ENCODE assay signal across 21 cellular contexts in the genomic region with DNA sequence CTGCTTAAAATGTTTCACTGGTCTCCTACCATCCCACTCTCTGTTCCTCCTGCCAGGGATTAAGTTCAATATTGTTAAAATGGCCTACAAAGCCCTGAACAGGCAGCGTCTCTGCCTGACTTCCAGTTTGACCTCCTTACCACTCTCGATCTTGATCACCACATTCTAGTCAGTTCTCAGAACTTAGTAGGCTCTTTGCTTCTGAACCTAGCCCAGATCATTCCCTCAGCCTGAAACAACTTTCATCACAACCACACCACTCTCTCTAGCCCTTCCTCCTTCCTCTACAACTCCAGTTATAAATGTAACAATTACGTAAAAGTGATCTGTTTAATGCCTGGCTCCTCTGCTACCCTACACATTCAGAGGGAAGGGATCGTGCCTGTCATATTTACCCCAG.
"Had no signal": no experiment of that assay in that cellular context is flagged by ENCODE, and none has a peak within 500 bp of the region (broad histone marks: within the 10 kb centered on the region; RNA-seq: fewer than 3 reads in every experiment).

No MANE protein-coding gene starts in this region.

- H3K9ac ChIP-seq: parathyroid adenoma had no signal

- H3K36me3 ChIP-seq: right lobe of liver had no signal

- H3K4me3 ChIP-seq: heart left ventricle, psoas muscle, right lobe of liver, testis, tibial nerve had no signal

- H3K9me3 ChIP-seq: right lobe of liver, testis had no signal

- H3K27me3 ChIP-seq: heart left ventricle, right lobe of liver, testis, tibial nerve had no signal

- H2AFZ ChIP-seq: parathyroid adenoma had no signal

- ATAC-seq: esophagus mucosa; heart left ventricle; left lobe of liver; naive thymus-derived CD4-positive, alpha-beta T cell; psoas muscle; right lobe of liver; stimulated activated memory B cell treated with anti-CD40 and anti-IgM and Interleukin-4, amounts not matched to agents 10 μg/mL and 1 μg/mL and 100 μg/mL, for 72 hours; stimulated activated naive CD8-positive, alpha-beta T cell treated with anti-CD3 and anti-CD28 coated beads, Interleukin-15, amount 100 ng/mL, for 72 hours had no signal

- H3K4me1 ChIP-seq: psoas muscle, testis had no signal

- DNase-seq: effector memory CD4-positive, alpha-beta T cell; heart left ventricle; hippocampal formation; mammary epithelial cell; naive thymus-derived CD4-positive, alpha-beta T cell; nephron progenitor cell; psoas muscle; retina; right lobe of liver; stimulated activated CD4-positive, alpha-beta T cell treated with anti-CD3 and anti-CD28 coated beads, Interleukin-4, amount 100 ng/mL, for 1 hour; stimulated activated CD8-positive, alpha-beta memory T cell treated with anti-CD3 and anti-CD28 coated beads, Interleukin-4, amount 100 ng/mL, for 48 hours; stimulated activated naive CD8-positive, alpha-beta T cell treated with anti-CD3 and anti-CD28 coated beads, Interleukin-15, amount 100 ng/mL, for 72 hours; testis had no signal

- H3K27ac ChIP-seq: heart left ventricle, parathyroid adenoma, psoas muscle, right lobe of liver, testis, tibial nerve had no signal

- FAIRE-seq: endometrium, frontal cortex, islet of Langerhans had no signal
